ENCODE assay signal across 19 cellular contexts in the genomic region with DNA sequence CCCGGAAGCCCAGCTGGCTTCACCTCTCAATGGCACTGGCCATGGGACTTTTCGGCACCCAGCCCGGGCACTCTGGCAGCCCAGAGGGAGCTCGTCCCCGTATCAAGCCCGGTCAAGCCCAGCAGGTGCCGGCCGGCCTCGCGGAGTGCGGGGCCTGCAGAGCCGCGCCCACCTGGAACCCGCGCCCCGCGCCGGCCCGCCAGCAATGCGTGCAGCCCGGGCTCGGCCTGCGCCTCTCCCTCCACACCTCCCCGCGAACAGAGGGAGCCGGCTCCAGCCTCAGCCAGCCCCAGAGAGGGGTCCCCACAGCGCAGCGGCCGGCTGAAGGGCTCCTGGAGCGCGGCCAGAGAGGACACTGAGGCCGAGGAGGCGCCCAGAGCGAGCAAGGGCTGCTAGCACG.
"Had no signal": no experiment of that assay in that cellular context is flagged by ENCODE, and none has a peak within 500 bp of the region (broad histone marks: within the 10 kb centered on the region; RNA-seq: fewer than 3 reads in every experiment).

No MANE protein-coding gene starts in this region.

- DNase-seq: hippocampal formation; hypothalamus; immature natural killer cell; islet precursor cell; kidney; kidney glomerular epithelial cell; left cardiac atrium; left colon; left lung; left ventricle myocardium inferior; left ventricle myocardium superior; lower lobe of right lung; mammary epithelial cell; mesenchymal stem cell; mesendoderm; midbrain; mucosa of descending colon; naive B cell; naive thymus-derived CD4-positive, alpha-beta T cell had no signal
